1 cellular context compared by ENCODE assay signal in genomic region chr7:107150375-107151073, GRCh38.
TF ChIP-seq lines count a peak whose summit lies in the region.

No MANE protein-coding gene starts in this region.

TF ChIP-seq in GM23338, 12 proteins besides CTCF, POLR2A, EP300 and RAD21 (continued from another document):
- TF ChIP-seq REST (IDR thresholded peaks at IDR 0.05; ENCODE audit: unreplicated experiment) (no peak), NANOG (IDR thresholded peaks at IDR 0.05; ENCODE audit: borderline replicate concordance) (no peak), CREB1 (CRISPR knock-in tag; IDR thresholded peaks at IDR 0.05; ENCODE audit: low read depth) (no peak), ETS1 (IDR thresholded peaks at IDR 0.05) (no peak), JUNB (IDR thresholded peaks at IDR 0.05; ENCODE audit: unreplicated experiment) (no peak), EZH2phosphoT487 (IDR thresholded peaks at IDR 0.05; ENCODE audit: unreplicated experiment) (no peak), STAT1 (IDR thresholded peaks at IDR 0.05; ENCODE audit: unreplicated experiment) (no peak)
TF ChIP-seq in GM23338: peak in this region for 0.
